ENCODE assay signal across 8 cellular contexts in genomic region chr12:130281157-130281799, GRCh38. TPM values are rescaled to one million over a fixed set of nuclear protein-coding genes. Genes with fewer than 3 reads are reported as not detected.
DNase-seq lines count a peak whose midpoint lies in the region; ATAC-seq lines count a peak whose summit lies in the region.

No MANE protein-coding gene starts in this region.

- ATAC-seq in left ventricle myocardium superior (peak; percentile 48), HG02588 (IDR thresholded peaks at IDR 0.05; ENCODE audit: unreplicated experiment) (no peak)

- peak; percentile 68 for DNase-seq in activated effector memory CD4-positive, alpha-beta T cell treated with anti-CD3 and anti-CD28 coated beads, Interleukin-2, amount 50 U/mL, for 16 hours
- DNase-seq in activated effector memory CD4-positive, alpha-beta T cell treated with Interleukin-2 at 50 U/mL for 16 hours: no peak
- DNase-seq in activated T-cell treated with anti-CD3 and anti-CD28 coated beads for 24 hours (ENCODE audit: low read depth) (peak; percentile 15), left ventricle myocardium superior (peak; percentile 49), ureter (ENCODE audit: low spot score) (no peak), NCI-H2107 (lab: John Stamatoyannopoulos, UW) (no peak)
- DNase-seq in stimulated activated CD4-positive, alpha-beta T cell treated with anti-CD3 and anti-CD28 coated beads, Interleukin-15, amount 100 ng/mL, for 48 hours (ENCODE audit: low read depth in 2 of 2): peak; percentile 5 to 38

- intact Hi-C loops in left ventricle myocardium superior (cut with micrococcal nuclease): no loop called here

RNA-seq across cellular contexts. Expression of gene PIWIL1, which starts 56.4 kb away (rescaled TPM):
- total RNA-seq in left ventricle myocardium superior (not detected), ureter (not detected)

Comparison
In these comparisons a context has a peak if more than half of its experiments do, and no peak if none do; other contexts are left out.
1. DNase-seq: peak in activated effector memory CD4-positive, alpha-beta T cell treated with anti-CD3 and anti-CD28 coated beads, Interleukin-2, amount 50 U/mL, for 16 hours (single experiment), activated T-cell treated with anti-CD3 and anti-CD28 coated beads for 24 hours (single experiment), left ventricle myocardium superior (single experiment) and stimulated activated CD4-positive, alpha-beta T cell treated with anti-CD3 and anti-CD28 coated beads, Interleukin-15, amount 100 ng/mL, for 48 hours (2 of 2); none in activated effector memory CD4-positive, alpha-beta T cell treated with Interleukin-2 at 50 U/mL for 16 hours (single experiment), ureter (single experiment) and NCI-H2107 (single experiment).